In the genomic region with DNA sequence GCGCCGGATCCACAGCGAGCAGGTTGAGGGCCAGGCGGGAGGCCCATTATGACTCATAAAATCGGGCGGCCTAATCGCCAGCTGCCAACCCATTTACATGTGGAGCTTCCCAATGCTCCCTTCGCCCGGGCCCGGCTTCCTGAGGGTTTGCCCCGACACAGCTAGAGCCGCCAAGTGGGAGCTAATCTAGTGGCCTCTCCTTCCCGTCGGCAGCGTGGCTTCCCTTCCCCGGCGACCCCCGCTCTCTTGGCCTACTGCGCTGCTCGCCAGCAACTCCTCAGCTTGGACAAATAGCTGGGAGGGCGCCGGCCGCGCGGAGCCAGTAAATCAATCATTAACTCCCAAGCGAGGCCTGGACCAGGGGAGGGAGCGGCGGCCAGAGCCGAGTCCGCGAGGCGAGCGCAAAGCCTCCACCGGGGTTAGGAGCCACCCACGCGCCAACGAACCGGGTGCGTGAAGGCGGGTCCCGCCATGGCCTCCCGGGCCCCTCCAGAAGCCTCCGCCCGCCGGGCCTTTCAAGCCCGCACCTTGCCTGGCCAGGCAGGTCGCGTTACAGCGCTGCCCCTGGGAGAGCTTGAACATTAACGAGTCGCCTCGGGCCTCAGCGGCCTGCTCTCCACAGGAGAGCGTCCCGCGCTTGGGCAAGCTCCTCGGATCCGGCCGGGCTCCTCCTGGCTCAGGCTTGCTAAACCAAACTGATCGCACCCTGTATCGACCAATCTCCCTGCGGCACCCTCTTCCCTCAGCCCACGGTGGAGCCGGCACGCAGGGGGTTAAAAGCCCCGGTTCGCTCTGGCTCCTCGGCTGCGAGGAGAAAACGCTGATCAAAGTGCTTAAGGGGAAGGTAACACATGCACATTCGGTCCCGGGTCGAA, we compare ENCODE assay signal across 3 cellular contexts.
TF ChIP-seq lines count a peak whose summit lies in the region.

No MANE protein-coding gene starts in this region.

TF ChIP-seq in SK-N-SH, 30 proteins besides CTCF, POLR2A, EP300 and RAD21:
- TF ChIP-seq CHD2 (IDR thresholded peaks at IDR 0.05; ENCODE audit: low read length, partially characterized antibody) (no peak), SIN3A (IDR thresholded peaks at IDR 0.05; ENCODE audit: borderline replicate concordance, low read depth, low read length) (no peak), USF2 (IDR thresholded peaks at IDR 0.05; ENCODE audit: borderline replicate concordance, low read depth, low read length) (no peak), YY1 (IDR thresholded peaks at IDR 0.05; ENCODE audit: low read depth) (no peak), FOXJ3 (CRISPR knock-in tag; IDR thresholded peaks at IDR 0.05) (no peak), FOXM1 (IDR thresholded peaks at IDR 0.05; ENCODE audit: low read depth) (no peak), RXRA (IDR thresholded peaks at IDR 0.05; ENCODE audit: borderline replicate concordance, low read depth) (no peak), RCOR1 (IDR thresholded peaks at IDR 0.05; ENCODE audit: low read length) (no peak), GATA2 (CRISPR knock-in tag; IDR thresholded peaks at IDR 0.05) (no peak), MEF2A (IDR thresholded peaks at IDR 0.05; ENCODE audit: borderline replicate concordance, low read depth) (no peak)
- TF ChIP-seq, protein P1, sequence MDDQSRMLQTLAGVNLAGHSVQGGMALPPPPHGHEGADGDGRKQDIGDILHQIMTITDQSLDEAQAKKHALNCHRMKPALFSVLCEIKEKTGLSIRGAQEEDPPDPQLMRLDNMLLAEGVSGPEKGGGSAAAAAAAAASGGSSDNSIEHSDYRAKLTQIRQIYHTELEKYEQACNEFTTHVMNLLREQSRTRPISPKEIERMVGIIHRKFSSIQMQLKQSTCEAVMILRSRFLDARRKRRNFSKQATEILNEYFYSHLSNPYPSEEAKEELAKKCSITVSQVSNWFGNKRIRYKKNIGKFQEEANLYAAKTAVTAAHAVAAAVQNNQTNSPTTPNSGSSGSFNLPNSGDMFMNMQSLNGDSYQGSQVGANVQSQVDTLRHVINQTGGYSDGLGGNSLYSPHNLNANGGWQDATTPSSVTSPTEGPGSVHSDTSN (IDR thresholded peaks at IDR 0.05) = no peak
- TF ChIP-seq, protein P2, sequence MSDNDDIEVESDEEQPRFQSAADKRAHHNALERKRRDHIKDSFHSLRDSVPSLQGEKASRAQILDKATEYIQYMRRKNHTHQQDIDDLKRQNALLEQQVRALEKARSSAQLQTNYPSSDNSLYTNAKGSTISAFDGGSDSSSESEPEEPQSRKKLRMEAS (IDR thresholded peaks at IDR 0.05; ENCODE audit: low read depth) = no peak

TF ChIP-seq in SK-N-SH treated with all-trans-retinoic acid at 6 μM for 48 hours, 23 proteins besides CTCF, POLR2A, EP300 and RAD21 (continues in another document):
- no peak for TF ChIP-seq CREB5 (CRISPR knock-in tag; IDR thresholded peaks at IDR 0.05; ENCODE audit: low read depth)
- TF ChIP-seq, protein P3, sequence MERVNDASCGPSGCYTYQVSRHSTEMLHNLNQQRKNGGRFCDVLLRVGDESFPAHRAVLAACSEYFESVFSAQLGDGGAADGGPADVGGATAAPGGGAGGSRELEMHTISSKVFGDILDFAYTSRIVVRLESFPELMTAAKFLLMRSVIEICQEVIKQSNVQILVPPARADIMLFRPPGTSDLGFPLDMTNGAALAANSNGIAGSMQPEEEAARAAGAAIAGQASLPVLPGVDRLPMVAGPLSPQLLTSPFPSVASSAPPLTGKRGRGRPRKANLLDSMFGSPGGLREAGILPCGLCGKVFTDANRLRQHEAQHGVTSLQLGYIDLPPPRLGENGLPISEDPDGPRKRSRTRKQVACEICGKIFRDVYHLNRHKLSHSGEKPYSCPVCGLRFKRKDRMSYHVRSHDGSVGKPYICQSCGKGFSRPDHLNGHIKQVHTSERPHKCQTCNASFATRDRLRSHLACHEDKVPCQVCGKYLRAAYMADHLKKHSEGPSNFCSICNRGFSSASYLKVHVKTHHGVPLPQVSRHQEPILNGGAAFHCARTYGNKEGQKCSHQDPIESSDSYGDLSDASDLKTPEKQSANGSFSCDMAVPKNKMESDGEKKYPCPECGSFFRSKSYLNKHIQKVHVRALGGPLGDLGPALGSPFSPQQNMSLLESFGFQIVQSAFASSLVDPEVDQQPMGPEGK (CRISPR knock-in tag; IDR thresholded peaks at IDR 0.05; ENCODE audit: borderline replicate concordance) = no peak
- no peak for TF ChIP-seq POU6F1 (CRISPR knock-in tag; IDR thresholded peaks at IDR 0.05; ENCODE audit: borderline replicate concordance, low read depth)
- TF ChIP-seq ZNF70 (CRISPR knock-in tag; IDR thresholded peaks at IDR 0.05) = no peak
- no peak for TF ChIP-seq TSHZ2 (CRISPR knock-in tag; IDR thresholded peaks at IDR 0.05)
- TF ChIP-seq TCF4 (CRISPR knock-in tag; IDR thresholded peaks at IDR 0.05; ENCODE audit: borderline replicate concordance) = no peak
- TF ChIP-seq ESRRG (CRISPR knock-in tag; IDR thresholded peaks at IDR 0.05) = no peak
- TF ChIP-seq ZNF8 (CRISPR knock-in tag; IDR thresholded peaks at IDR 0.05) = no peak
- TF ChIP-seq ZC3H10 (CRISPR knock-in tag; IDR thresholded peaks at IDR 0.05) = no peak
- no peak for TF ChIP-seq ZFP3 (CRISPR knock-in tag; IDR thresholded peaks at IDR 0.05)

TF ChIP-seq in H1, 55 proteins besides CTCF, POLR2A, EP300 and RAD21:
- TF ChIP-seq CREB1 (IDR thresholded peaks at IDR 0.05) (no peak), CEBPB (IDR thresholded peaks at IDR 0.05; ENCODE audit: low read depth, low read length) (no peak), CTBP2 (IDR thresholded peaks at IDR 0.05; ENCODE audit: borderline replicate concordance, insufficient read depth, insufficient read length, low read length) (peak; percentile 67), KDM4A (IDR thresholded peaks at IDR 0.05; ENCODE audit: low read depth, low read length, severe bottlenecking) (no peak), BRCA1 (IDR thresholded peaks at IDR 0.05; ENCODE audit: low read depth, low read length) (no peak), JUN (IDR thresholded peaks at IDR 0.05; ENCODE audit: low read depth, low read length) (no peak), FOSL1 (IDR thresholded peaks at IDR 0.05; ENCODE audit: insufficient read depth, low read depth, low read length) (no peak), JUND (IDR thresholded peaks at IDR 0.05; ENCODE audit: low read length) (0 out of 2 replicates have a peak, but pooled peaks have one; percentile 32), RNF2 (IDR thresholded peaks at IDR 0.05; ENCODE audit: borderline replicate concordance, low read depth, low read length, missing control alignments, poor library complexity, severe bottlenecking) (peak; percentile 18), BACH1 (IDR thresholded peaks at IDR 0.05; ENCODE audit: low read length) (no peak), SP4 (IDR thresholded peaks at IDR 0.05; ENCODE audit: low read length) (no peak), SRF (IDR thresholded peaks at IDR 0.05; ENCODE audit: low read depth, low read length) (no peak), POU5F1 (IDR thresholded peaks at IDR 0.05; ENCODE audit: low read depth, low read length) (no peak), CHD2 (IDR thresholded peaks at IDR 0.05; ENCODE audit: low read length) (no peak), EGR1 (IDR thresholded peaks at IDR 0.05; ENCODE audit: borderline replicate concordance, low read depth, low read length) (no peak), CBX8 (IDR thresholded peaks at IDR 0.05; ENCODE audit: borderline replicate concordance, low read depth, low read length) (no peak)
